ENCODE assay signal across 8 cellular contexts in the genomic region with DNA sequence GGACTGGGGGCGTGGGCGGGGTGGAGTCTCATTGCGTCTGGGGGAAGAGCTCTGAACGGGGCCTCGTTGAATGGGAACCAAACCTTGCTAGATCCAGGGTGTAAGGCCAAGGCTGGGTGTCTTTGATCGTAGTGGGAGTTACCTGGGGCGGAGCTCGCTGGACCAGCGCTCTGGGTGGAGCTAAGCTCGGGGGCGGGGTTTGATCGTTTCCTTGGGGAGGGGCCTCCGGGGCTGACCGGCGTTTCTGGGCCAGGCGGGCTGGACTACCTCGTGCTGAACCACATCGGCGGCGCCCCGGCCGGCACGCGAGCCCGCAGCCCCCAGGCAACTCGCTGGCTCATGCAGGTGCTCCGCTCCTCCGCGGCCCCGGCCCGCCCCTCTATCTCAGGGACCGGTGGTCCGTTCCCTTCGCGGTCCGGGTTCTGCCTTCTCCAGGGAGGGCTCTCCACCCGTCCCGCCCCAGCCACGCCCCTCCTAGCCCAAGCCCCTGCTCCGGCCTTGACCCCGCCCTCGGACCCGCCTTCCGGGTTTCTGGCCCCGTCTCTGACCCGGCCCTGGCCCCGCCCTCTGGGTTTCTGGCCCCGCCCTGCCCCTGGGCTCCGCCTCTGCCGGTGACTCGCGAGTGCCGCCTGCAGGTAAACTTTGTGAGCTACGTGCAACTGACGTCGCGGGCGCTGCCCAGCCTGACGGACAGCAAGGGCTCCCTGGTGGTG. TPM values are rescaled to one million over a fixed set of nuclear protein-coding genes. Genes with fewer than 3 reads are reported as not detected.
DNase-seq lines count a peak whose midpoint lies in the region; ATAC-seq and TF ChIP-seq lines count a peak whose summit lies in the region.

No MANE protein-coding gene starts in this region.

- peak overlapping the region; percentile 79 for H3K27ac ChIP-seq in lower lobe of right lung

- ATAC-seq in GM19043 (IDR thresholded peaks at IDR 0.05; ENCODE audit: low read depth, unreplicated experiment), result peak; percentile 49
- ATAC-seq in HG03354 (IDR thresholded peaks at IDR 0.05; ENCODE audit: poor library complexity, severe bottlenecking, unreplicated experiment), result peak; percentile 57
- peak; percentile 91 to 94 for ATAC-seq in lower lobe of right lung

- H3K9me3 ChIP-seq in lower lobe of right lung, result no peaks in the 10 kb centered on the region

- peaks cover 18% of the 10 kb centered on the region for H3K4me1 ChIP-seq in lower lobe of right lung

- TF ChIP-seq CTCF in AG09319 (IDR thresholded peaks at IDR 0.05; ENCODE audit: low read depth, low read length), result peak; percentile 86
- peak; percentile 78 for TF ChIP-seq CTCF in lower lobe of right lung (IDR thresholded peaks at IDR 0.05)

- H3K36me3 ChIP-seq in lower lobe of right lung, result peaks cover 4% of the 10 kb centered on the region

- no peaks in the 10 kb centered on the region for H3K27me3 ChIP-seq in lower lobe of right lung (ENCODE audit: low read depth)

- DNase-seq in AG09319 (ENCODE audit: extremely low read depth, low read depth) (peak; percentile 79), NCI-H526 (lab: John Stamatoyannopoulos, UW) (peak; percentile 75 to 94), ecto neural progenitor cell (ENCODE audit: low spot score) (peak; percentile 100), lower lobe of right lung (peak; percentile 99)
- peak; percentile 100 for DNase-seq in activated CD4-positive, alpha-beta T cell treated with anti-CD3 and anti-CD28 coated beads, Interleukin-2, amount 50 U/mL, for 48 hours
- DNase-seq in stimulated activated CD4-positive, alpha-beta T cell treated with anti-CD3 and anti-CD28 coated beads, Interleukin-4, amount 100 ng/mL, for 48 hours (ENCODE audit: low read depth in 2 of 2), result peak; percentile 100

- peak overlapping the region; percentile 77 for H3K4me3 ChIP-seq in lower lobe of right lung

- intact Hi-C loops in lower lobe of right lung (cut with DNase I), result no loop called here

RNA-seq across cellular contexts. Expression of gene RPL36, which starts 3.3 kb away (rescaled TPM):
- 566 TPM for total RNA-seq in lower lobe of right lung

RNA-seq across cellular contexts. Expression of gene HSD11B1L, which starts 6.0 kb away (rescaled TPM):
- total RNA-seq in lower lobe of right lung, result 8.6 TPM

RNA-seq across cellular contexts. Expression of gene MICOS13, which starts 6.5 kb away (rescaled TPM):
- total RNA-seq in lower lobe of right lung, result 42.7 TPM

RNA-seq across cellular contexts. Expression of gene LONP1, which starts 33.1 kb away (rescaled TPM):
- total RNA-seq in lower lobe of right lung, result 65.3 TPM

RNA-seq across cellular contexts. Expression of gene CATSPERD, which starts 33.6 kb away (rescaled TPM):
- total RNA-seq in lower lobe of right lung, result 6.4 TPM

Comparison
In these comparisons a context has a peak if more than half of its experiments do, and no peak if none do; other contexts are left out.
1. Peak in every context shown above with its lines: DNase-seq, ATAC-seq, H3K4me3 ChIP-seq and H3K27ac ChIP-seq.